ENCODE assay signal across 22 cellular contexts in genomic region chr12:97471194-97471593, GRCh38. TPM values are rescaled to one million over a fixed set of nuclear protein-coding genes. Genes with fewer than 3 reads are reported as not detected.
A peak's percentile ranks its signal among the peaks of the same experiment; 100 is the strongest.
DNase-seq lines count a peak whose midpoint lies in the region; FAIRE-seq and TF ChIP-seq lines count a peak whose summit lies in the region.
"Had no signal": no experiment of that assay in that cellular context is flagged by ENCODE, and none has a peak within 500 bp of the region (broad histone marks: within the 10 kb centered on the region; RNA-seq: fewer than 3 reads in every experiment).

No MANE protein-coding gene starts in this region.

- no peak overlapping the region for H2BK5ac ChIP-seq in H1 (ENCODE audit: low read depth, low read length)
- H2BK5ac ChIP-seq in mesendoderm (ENCODE audit: low read length), result no peak overlapping the region

- H3K14ac ChIP-seq in H1 (ENCODE audit: insufficient read length), result no peak overlapping the region

- peak overlapping the region in 1 of 2 experiments; percentile 23; a peak in 2 of 4 replicates for H3K4me2 ChIP-seq in H1 (ENCODE audit: insufficient read depth in 1 of 2, low read depth in 2 of 2, low read length in 2 of 2)
- H3K4me2 ChIP-seq in mesendoderm (ENCODE audit: low read length), result no peak overlapping the region

- no peak overlapping the region for H3K56ac ChIP-seq in H1 (replicated peaks; ENCODE audit: insufficient read length, low read depth, low read length)
- H3K56ac ChIP-seq in mesendoderm (ENCODE audit: low read length), result no peak overlapping the region

- H4K8ac ChIP-seq in H1 (ENCODE audit: extremely low read depth, insufficient read depth, low read length), result no peak overlapping the region
- no peak overlapping the region for H4K8ac ChIP-seq in mesendoderm (ENCODE audit: low read depth, low read length)

- WGBS in H1 (ENCODE audit: extremely low coverage in 1 of 2, insufficient coverage in 1 of 2, insufficient read length in 1 of 2, insufficient replicate concordance in 2 of 2, low coverage in 1 of 2, low lambda C conversion rate in 2 of 2, missing lambda C conversion rate in 1 of 2), 2 experiments, result 70% methylated on average over 3 of the region's 3 CpGs; no CpG with 5 or more reads in 1 of the 2 experiments
- WGBS in mesendoderm (ENCODE audit: extremely low coverage, insufficient coverage, low lambda C conversion rate), result no CpG with 5 or more reads among the region's 3 CpGs

- no peaks in the 10 kb centered on the region for H3K9me3 ChIP-seq in H1 (ENCODE audit: insufficient read depth in 2 of 2, low read depth in 1 of 2, low read length in 1 of 2)
- H3K9me3 ChIP-seq: HAP-1, SJCRH30 had no signal

- peaks cover 2 to 4% of the 10 kb centered on the region in 2 experiments for H4K20me1 ChIP-seq in H1 (replicated peaks in 1 of 2; ENCODE audit: control insufficient read depth in 1 of 2, insufficient read depth in 2 of 2, low read length in 2 of 2)

- H2BK15ac ChIP-seq in H1 (ENCODE audit: low read length), result no peak overlapping the region
- no peak overlapping the region for H2BK15ac ChIP-seq in mesendoderm (replicated peaks; ENCODE audit: low read depth)

- no peak for TF ChIP-seq EP300 in H1 (IDR thresholded peaks at IDR 0.05; ENCODE audit: borderline replicate concordance in 1 of 2, low read depth in 2 of 2, low read length in 2 of 2)

- CTCF ChIA-PET in H1 (lab: Charles Lee; ENCODE audit: partially characterized antibody), result interaction anchor here (1.0 kb wide), 1 partner anchor 13 kb away, joined by 3 read pairs; no protein-coding TSS in a partner anchor

- peaks cover 19% of the 10 kb centered on the region for H3K9me3 Mint-ChIP-seq in HFFc6
- H3K9me3 Mint-ChIP-seq: T-cell had no signal

- H3K23ac ChIP-seq in H1 (ENCODE audit: insufficient read length) (no peak overlapping the region), mesendoderm (ENCODE audit: low read length) (no peak overlapping the region)

- H3K36me3 ChIP-seq in H1 (ENCODE audit: control insufficient read depth in 2 of 4, insufficient read depth in 4 of 4, low read length in 3 of 4) (peaks cover 0 to 4% (median 0%) of the 10 kb centered on the region in 4 experiments; a peak in 3 of 8 replicates), mesendoderm (ENCODE audit: control insufficient read depth, insufficient read depth, low read length) (no peaks in the 10 kb centered on the region)
- H3K36me3 ChIP-seq: HAP-1, SJCRH30 had no signal

- H3K4me3 ChIP-seq in H1 (ENCODE audit: extremely low read depth in 1 of 4, insufficient read depth in 2 of 4, low read depth in 3 of 4, low read length in 4 of 4), result peak overlapping the region in 1 of 4 experiments; percentile 8; a peak in 1 of 8 replicates
- H3K4me3 ChIP-seq in mesendoderm (ENCODE audit: low read length), result no peak overlapping the region
- H3K4me3 ChIP-seq: HAP-1, SJCRH30 had no signal

- H3K23me2 ChIP-seq in H1 (ENCODE audit: low read depth, low read length), result no peaks in the 10 kb centered on the region

- H3K18ac ChIP-seq in H1 (ENCODE audit: extremely low read depth, low read length) (no peak overlapping the region; the same call in 1 of the 2 replicates), mesendoderm (ENCODE audit: low read length) (no peak overlapping the region)

- H4K5ac ChIP-seq in H1 (ENCODE audit: insufficient read length, low read depth, low read length) (no peak overlapping the region), mesendoderm (ENCODE audit: low read length) (no peak overlapping the region)

- peak; percentile 3 for DNase-seq in ELF-1 (ENCODE audit: low read depth, low spot score)
- peak; percentile 45 for DNase-seq in NCI-H69 (lab: John Stamatoyannopoulos, UW)
- no peak for DNase-seq in H1 (ENCODE audit: low read depth in 1 of 2, low spot score in 2 of 2)
- peak; percentile 37 for DNase-seq in mesendoderm
- no peak for DNase-seq in NCI-H187 treated with DMSO at 0.1 percent for 48 hours (lab: John Stamatoyannopoulos, UW)
- DNase-seq in HFFc6, result no peak
- no peak for DNase-seq in epidermal melanocyte (ENCODE audit: insufficient read length, low spot score)
- DNase-seq: Calu3; CD8-positive, alpha-beta memory T cell; EL; MV-4-11; NCI-H1105 treated with DMSO at 0.1 percent for 48 hours; NCI-H1694; NCI-H226; NCI-H510A treated with DMSO at 0.1 percent for 48 hours; NCI-H774; SJCRH30; T-cell had no signal

- no peak for TF ChIP-seq RAD21 in H1 (IDR thresholded peaks at IDR 0.05 in 1 of 2, conservative IDR thresholded peaks at IDR 0.05 in 1 of 2; ENCODE audit: low read depth in 2 of 2, low read length in 2 of 2)

- no peak overlapping the region; the same call in 1 of the 2 replicates for H3K27ac ChIP-seq in H1 (ENCODE audit: low read depth, low read length)
- no peak overlapping the region for H3K27ac ChIP-seq in mesendoderm (ENCODE audit: low read depth, low read length)
- H3K27ac ChIP-seq: C4-2B, SJCRH30 had no signal

- H3K27ac Mint-ChIP-seq in HFFc6, result no peak overlapping the region
- H3K27ac Mint-ChIP-seq: CD8-positive, alpha-beta memory T cell; IgD-negative memory B cell; T-cell had no signal

- H2BK120ac ChIP-seq in H1 (replicated peaks; ENCODE audit: low read depth, low read length) (no peak overlapping the region), mesendoderm (ENCODE audit: low read depth, low read length) (no peak overlapping the region)

- H3K4me1 ChIP-seq in H1 (replicated peaks in 1 of 4; ENCODE audit: control insufficient read depth in 3 of 4, insufficient read depth in 4 of 4, low read length in 3 of 4) (peaks cover 0 to 17% (median 13%) of the 10 kb centered on the region in 4 experiments; a peak in 6 of 7 replicates), mesendoderm (ENCODE audit: control insufficient read depth, low read depth, low read length) (peaks cover 2% of the 10 kb centered on the region)
- H3K4me1 ChIP-seq: HAP-1, SJCRH30 had no signal

- H3K27me3 ChIP-seq in H1 (replicated peaks in 1 of 4; ENCODE audit: control insufficient read depth in 3 of 4, extremely low read depth in 1 of 4, insufficient read depth in 3 of 4, low read length in 3 of 4) (no peaks in the 10 kb centered on the region), mesendoderm (ENCODE audit: insufficient read depth, low read length, poor library complexity) (no peaks in the 10 kb centered on the region)
- H3K27me3 ChIP-seq: SJCRH30 had no signal

- no peak overlapping the region for H2BK20ac ChIP-seq in H1 (ENCODE audit: low read length)

- H2AK5ac ChIP-seq in H1 (ENCODE audit: low read depth, low read length) (no peak overlapping the region), mesendoderm (ENCODE audit: low read length) (no peak overlapping the region)

- no peaks in the 10 kb centered on the region for H3K36me3 Mint-ChIP-seq in HFFc6 (ENCODE audit: low read depth)
- H3K36me3 Mint-ChIP-seq: CD8-positive, alpha-beta memory T cell; IgD-negative memory B cell; T-cell had no signal

- POLR2A ChIA-PET in H1 (lab: Charles Lee; ENCODE audit: partially characterized antibody), result interaction anchor here (0.9 to 10.5 kb wide), 8 partner anchors 6 to 66 kb away, joined by 3 to 80 read pairs (median 4); partner anchors contain the start of gene RMST

- H3K9ac ChIP-seq in H1 (replicated peaks in 1 of 4; ENCODE audit: extremely low read depth in 1 of 4, low read depth in 3 of 4, low read length in 3 of 4), result no peak overlapping the region
- no peak overlapping the region for H3K9ac ChIP-seq in mesendoderm (ENCODE audit: low read length)

- TF ChIP-seq POLR2A in H1 (IDR thresholded peaks at IDR 0.05; ENCODE audit: control extremely low read depth in 1 of 2, low read depth in 2 of 2, low read length in 2 of 2), result no peak

- no peak overlapping the region for H2BK12ac ChIP-seq in H1 (ENCODE audit: low read depth, low read length)

- H3K4ac ChIP-seq in H1 (replicated peaks; ENCODE audit: insufficient read length, low read depth, low read length), result no peak overlapping the region
- no peak overlapping the region for H3K4ac ChIP-seq in mesendoderm (ENCODE audit: low read depth, low read length)

- H3K4me3 Mint-ChIP-seq in HFFc6, result no peak overlapping the region
- H3K4me3 Mint-ChIP-seq: CD8-positive, alpha-beta memory T cell; IgD-negative memory B cell; T-cell had no signal

- H3K79me1 ChIP-seq in H1 (ENCODE audit: low read depth, low read length) (peaks cover 10% of the 10 kb centered on the region; the same call in 1 of the 2 replicates), mesendoderm (ENCODE audit: low read length) (no peaks in the 10 kb centered on the region)

- no peaks in the 10 kb centered on the region for H3K4me1 Mint-ChIP-seq in HFFc6 (ENCODE audit: low read depth)
- H3K4me1 Mint-ChIP-seq: T-cell had no signal

- TF ChIP-seq CTCF in H1 (IDR thresholded peaks at IDR 0.05; ENCODE audit: control extremely low read depth in 1 of 3, insufficient read depth in 1 of 3, low read depth in 1 of 3, low read length in 3 of 3) (no peak), HFFc6 (IDR thresholded peaks at IDR 0.05) (no peak)

- H2AFZ ChIP-seq in H1 (ENCODE audit: low read length), result no peak overlapping the region

- no peak overlapping the region for H4K91ac ChIP-seq in H1 (replicated peaks; ENCODE audit: insufficient read length, low read length)

- peaks cover 43 to 100% of the 10 kb centered on the region in 2 experiments; a peak in 3 of 4 replicates for H3K79me2 ChIP-seq in H1 (ENCODE audit: control insufficient read depth in 1 of 2, insufficient read depth in 2 of 2, low read length in 2 of 2)
- peaks cover 10% of the 10 kb centered on the region for H3K79me2 ChIP-seq in mesendoderm (ENCODE audit: control insufficient read depth, insufficient read depth, low read length)

- no peaks in the 10 kb centered on the region for H3K27me3 Mint-ChIP-seq in HFFc6 (ENCODE audit: insufficient read depth)
- H3K27me3 Mint-ChIP-seq: IgD-negative memory B cell had no signal

- FAIRE-seq in H1 (lab: Jason Lieb, UNC), result peak; percentile 19
- FAIRE-seq: A204.1 had no signal

TF ChIP-seq in H1, 55 proteins besides CTCF, POLR2A, EP300 and RAD21 (continues in another document):
- TF ChIP-seq KDM5A (IDR thresholded peaks at IDR 0.05; ENCODE audit: low read length), result no peak
- no peak for TF ChIP-seq SIRT6 (IDR thresholded peaks at IDR 0.05; ENCODE audit: low read length)
- TF ChIP-seq HDAC2 (IDR thresholded peaks at IDR 0.05; ENCODE audit: borderline replicate concordance in 1 of 2, low read depth in 2 of 2, low read length in 2 of 2), result no peak
- no peak for TF ChIP-seq KDM1A (IDR thresholded peaks at IDR 0.05; ENCODE audit: borderline replicate concordance, low read length)
- TF ChIP-seq TEAD4 (IDR thresholded peaks at IDR 0.05; ENCODE audit: low read depth, low read length), result no peak

RNA-seq across cellular contexts. Expression of gene RMST, which starts 8.6 kb away (rescaled TPM):
- total RNA-seq in H1 (2021; fragmentation: NEBNext Ultra II Directional; extraction: Animal tissue kit (Norgen Biotek cat#: 25700)), result 32.1 and 36.3 TPM in 2 replicates
- 19.1 and 29.9 TPM in 2 replicates for polyA plus RNA-seq in H1 (2011; rRNA removed)
- 31.5 TPM for polyA plus RNA-seq in H1 (2011; cell fraction: cytosol; rRNA removed)
- polyA plus RNA-seq in H1 (2011; cell fraction: nucleus; rRNA removed), result 25.0 TPM
- polyA plus RNA-seq in H1 (2012, experiment 1 of 2), result 20.4 to 39.6 TPM (median 22.2 TPM) in 4 replicates
- polyA plus RNA-seq in H1 (2012, experiment 2 of 2), result 6.0 TPM
- polyA plus RNA-seq in H1 (2013, experiment 1 of 2), result 50.4 TPM
- polyA plus RNA-seq in H1 (2013, experiment 2 of 2), result 42.4 TPM
- polyA minus RNA-seq in H1 (2011; rRNA and poly(A)+ RNA removed), result 93.1 and 109 TPM in 2 replicates
- polyA minus RNA-seq in H1 (2011; cell fraction: cytosol; rRNA and poly(A)+ RNA removed), result 49.0 TPM
- polyA minus RNA-seq in H1 (2011; cell fraction: nucleus; rRNA and poly(A)+ RNA removed), result 260 TPM
- 4.6 TPM for polyA plus RNA-seq in mesendoderm (2013, experiment 1 of 2)
- polyA plus RNA-seq in mesendoderm (2013, experiment 2 of 2), result 5.7 TPM
- not detected for total RNA-seq in HFFc6 (2021; fragmentation: NEBNext Ultra II Directional; extraction: Animal tissue kit (Norgen Biotek cat#: 25700))
- total RNA-seq: CD8-positive, alpha-beta memory T cell; T-cell had no signal
- polyA plus RNA-seq: CD8-positive, alpha-beta memory T cell; IgD-negative memory B cell had no signal

Comparison
In these comparisons a context has a peak if more than half of its experiments do, and no peak if none do; other contexts are left out.
1. DNase-seq: peak in ELF-1 (single experiment), NCI-H69 (single experiment) and mesendoderm (single experiment); none in H1 (0 of 2), NCI-H187 treated with DMSO at 0.1 percent for 48 hours (single experiment), HFFc6 (single experiment) and epidermal melanocyte (single experiment).
2. RNA of gene RMST, which starts 8.6 kb away (total RNA-seq): 32.1 to 36.3 TPM in H1; not detected in HFFc6; every median in the first group is over 10 times any median in the second.